Comparison of ENCODE assay signal across 30 cellular contexts in genomic region chr13:109355129-109355528, GRCh38.
"Had no signal": no experiment of that assay in that cellular context is flagged by ENCODE, and none has a peak within 500 bp of the region (broad histone marks: within the 10 kb centered on the region; RNA-seq: fewer than 3 reads in every experiment).

No MANE protein-coding gene starts in this region.

- H3K27me3 ChIP-seq: MG63 had no signal

- H3K9me3 ChIP-seq: MG63 had no signal

- DNase-seq: Karpas-422, Kasumi-1, MM.1S, MV-4-11, NCI-H1048, NCI-H1092, NCI-H1092 treated with DMSO at 0.1 percent for 48 hours, NCI-H1105 treated with DMSO at 0.1 percent for 48 hours, NCI-H1417 treated with DMSO at 0.1 percent for 48 hours, NCI-H1436 treated with DMSO at 0.1 percent for 48 hours, NCI-H146, NCI-H1694, NCI-H1694 treated with DMSO at 0.1 percent for 48 hours, NCI-H187, NCI-H187 treated with DMSO at 0.1 percent for 48 hours, NCI-H1930, NCI-H2029, NCI-H2029 treated with DMSO at 0.1 percent for 48 hours, NCI-H2081 treated with DMSO at 0.1 percent for 48 hours, NCI-H2171, NCI-H2171 treated with DMSO at 0.1 percent for 48 hours, NCI-H2227 treated with DMSO at 0.1 percent for 48 hours, NCI-H226, NCI-H345, NCI-H446, NCI-H446 treated with DMSO at 0.1 percent for 48 hours, NCI-H510A, NCI-H510A treated with DMSO at 0.1 percent for 48 hours, NCI-H524 had no signal

- H3K36me3 ChIP-seq: MG63 had no signal
